Comparison of ENCODE assay signal across 12 cellular contexts in genomic region chr16:2770057-2770780, GRCh38. TPM values are rescaled to one million over a fixed set of nuclear protein-coding genes. Genes with fewer than 3 reads are reported as not detected.
DNase-seq lines count a peak whose midpoint lies in the region; ATAC-seq and TF ChIP-seq lines count a peak whose summit lies in the region.
"Had no signal": no experiment of that assay in that cellular context is flagged by ENCODE, and none has a peak within 500 bp of the region (broad histone marks: within the 10 kb centered on the region; RNA-seq: fewer than 3 reads in every experiment).

No MANE protein-coding gene starts in this region.

- CTCF ChIA-PET in OCI-LY7 (lab: Charles Lee; ENCODE audit: unreplicated experiment), result no interaction called here

- no peaks in the 10 kb centered on the region for H3K9me3 Mint-ChIP-seq in stimulated activated effector memory CD8-positive, alpha-beta T cell treated with anti-CD3 and anti-CD28 coated beads, Interleukin-12 subunit alpha, Interleukin-12 subunit beta, amount 100 ng/mL, for 72 hours

- no peak overlapping the region for H3K4me3 Mint-ChIP-seq in stimulated activated effector memory CD8-positive, alpha-beta T cell treated with anti-CD3 and anti-CD28 coated beads, Interleukin-12 subunit alpha, Interleukin-12 subunit beta, amount 100 ng/mL, for 72 hours

- H3K4me3 ChIP-seq in OCI-LY7 (ENCODE audit: low read depth, low read length, poor library complexity, severe bottlenecking) (no peak overlapping the region), esophagus (ENCODE audit: low read depth in 1 of 2, low read length in 2 of 2) (no peak overlapping the region)

- H3K27ac Mint-ChIP-seq in stimulated activated effector memory CD8-positive, alpha-beta T cell treated with anti-CD3 and anti-CD28 coated beads, Interleukin-12 subunit alpha, Interleukin-12 subunit beta, amount 100 ng/mL, for 72 hours, result peak overlapping the region; percentile 92

- BruUV-seq in OCI-LY7 (replicated peaks; lab: Mats Ljungman, UMichigan), result no TSS peak

- peak; percentile 55 for DNase-seq in DMS53 (lab: John Stamatoyannopoulos, UW)
- no peak for DNase-seq in DMS53 treated with DMSO at 0.1 percent for 48 hours (lab: John Stamatoyannopoulos, UW; ENCODE audit: unreplicated experiment)
- DNase-seq in OCI-LY7 (ENCODE audit: low spot score), result no peak
- DNase-seq in stimulated activated effector memory CD8-positive, alpha-beta T cell treated with anti-CD3 and anti-CD28 coated beads, Interleukin-12 subunit alpha, Interleukin-12 subunit beta, amount 100 ng/mL, for 72 hours (ENCODE audit: low spot score in 2 of 2), result no peak
- no peak for DNase-seq in hippocampal formation (lab: John Stamatoyannopoulos, UW)
- DNase-seq in NCI-H2081 treated with DMSO at 0.1 percent for 48 hours (lab: John Stamatoyannopoulos, UW), result no peak
- DNase-seq: central memory CD4-positive, alpha-beta T cell had no signal

- H3K36me3 ChIP-seq in OCI-LY7 (ENCODE audit: insufficient read depth, low read length) (peaks cover 98% of the 10 kb centered on the region), esophagus (ENCODE audit: control insufficient read depth in 2 of 2, insufficient read depth in 2 of 2, low read length in 1 of 2) (peaks cover 34 to 83% of the 10 kb centered on the region in 2 donors)

- peaks cover 6% of the 10 kb centered on the region; the same call in 1 of the 2 replicates for H3K79me2 ChIP-seq in OCI-LY7 (ENCODE audit: insufficient read depth, low read depth, low read length)

- H3K9me3 ChIP-seq in OCI-LY7 (ENCODE audit: low read length) (no peaks in the 10 kb centered on the region), esophagus (ENCODE audit: control insufficient read depth in 2 of 2, insufficient read depth in 1 of 2, low read depth in 1 of 2, low read length in 1 of 2) (no peaks in the 10 kb centered on the region)

- WGBS in esophagus, 2 donors, result 77 to 80% methylated on average over 29 to 31 of the region's 31 CpGs

- H3K4me2 ChIP-seq in OCI-LY7 (ENCODE audit: low read length), result no peak overlapping the region

- no peaks in the 10 kb centered on the region for H3K9me2 ChIP-seq in OCI-LY7 (ENCODE audit: insufficient read depth, low read length)

- H2AFZ ChIP-seq in OCI-LY7 (ENCODE audit: low read length), result no peak overlapping the region

- POLR2A ChIA-PET in OCI-LY7 (lab: Charles Lee), result no interaction called here

- no peaks in the 10 kb centered on the region; the same call in 1 of the 2 replicates for H4K20me1 ChIP-seq in OCI-LY7 (ENCODE audit: insufficient read depth, low read length)

- H3K27ac ChIP-seq in OCI-LY7 (ENCODE audit: low read depth, low read length, poor library complexity, severe bottlenecking) (no peak overlapping the region), esophagus (ENCODE audit: low read depth in 2 of 2, low read length in 1 of 2) (peak overlapping the region; percentile 70 to 85)

- H3K4me1 Mint-ChIP-seq in stimulated activated effector memory CD8-positive, alpha-beta T cell treated with anti-CD3 and anti-CD28 coated beads, Interleukin-12 subunit alpha, Interleukin-12 subunit beta, amount 100 ng/mL, for 72 hours, result peaks cover 51% of the 10 kb centered on the region

- TF ChIP-seq CTCF in OCI-LY7 (conservative IDR thresholded peaks at IDR 0.05; ENCODE audit: low read length), result peak; percentile 54

- peaks cover 97% of the 10 kb centered on the region for H3K36me3 Mint-ChIP-seq in stimulated activated effector memory CD8-positive, alpha-beta T cell treated with anti-CD3 and anti-CD28 coated beads, Interleukin-12 subunit alpha, Interleukin-12 subunit beta, amount 100 ng/mL, for 72 hours

- H3K4me1 ChIP-seq in OCI-LY7 (ENCODE audit: insufficient read depth, low read length, poor library complexity, severe bottlenecking) (peaks cover 1% of the 10 kb centered on the region), esophagus (ENCODE audit: control insufficient read depth in 2 of 2, insufficient read depth in 2 of 2, low read length in 1 of 2) (peaks cover 7 to 28% of the 10 kb centered on the region in 2 donors)

- no peaks in the 10 kb centered on the region for H3K27me3 ChIP-seq in esophagus (ENCODE audit: control insufficient read depth in 1 of 2, insufficient read depth in 2 of 2, low read length in 2 of 2)

- peak; percentile 27 for ATAC-seq in stimulated activated effector memory CD8-positive, alpha-beta T cell treated with anti-CD3 and anti-CD28 coated beads, Interleukin-12 subunit alpha, Interleukin-12 subunit beta, amount 100 ng/mL, for 72 hours
- no peak for ATAC-seq in GM21576 (IDR thresholded peaks at IDR 0.05; ENCODE audit: unreplicated experiment)

- intact Hi-C loops in OCI-LY7 (cut with micrococcal nuclease; ENCODE audit: unreplicated experiment), result no loop called here

RNA-seq across cellular contexts. Expression of gene ELOB, which starts 6.9 kb away (rescaled TPM):
- total RNA-seq in OCI-LY7 (2014; rRNA removed; shearing (Covaris generic)), result 282 and 285 TPM in 2 replicates
- total RNA-seq in OCI-LY7 (2022), result 204 and 209 TPM in 2 replicates
- 100 to 1,000 TPM; 361 to 887 TPM for polyA plus RNA-seq in esophagus

RNA-seq across cellular contexts. Expression of gene PRSS33, which starts 17.1 kb away (rescaled TPM):
- not detected in 2 replicates for total RNA-seq in OCI-LY7 (2014; rRNA removed; shearing (Covaris generic))
- total RNA-seq in OCI-LY7 (2022), result not detected in 2 replicates
- polyA plus RNA-seq in esophagus, result not detected
- total RNA-seq: liver; M059J; T-helper 2 cell treated with Interferon-gamma antibody and Interleukin-4, amounts not matched to agents 100 ng/mL and 5 ng/mL, for 36 hours had no signal
- polyA plus RNA-seq: liver had no signal

RNA-seq across cellular contexts. Expression of gene SRRM2, which starts 17.8 kb away (rescaled TPM):
- 206 and 208 TPM in 2 replicates for total RNA-seq in OCI-LY7 (2014; rRNA removed; shearing (Covaris generic))
- 819 and 825 TPM in 2 replicates for total RNA-seq in OCI-LY7 (2022)
- polyA plus RNA-seq in esophagus, result 100 to 1,000 TPM; 317 to 886 TPM

RNA-seq across cellular contexts. Expression of gene PRSS41, which starts 28.1 kb away (rescaled TPM):
- total RNA-seq in OCI-LY7 (2014; rRNA removed; shearing (Covaris generic)), result not detected in 2 replicates
- total RNA-seq in OCI-LY7 (2022), result not detected in 2 replicates
- polyA plus RNA-seq in esophagus, result not detected
- total RNA-seq: liver; M059J; T-helper 2 cell treated with Interferon-gamma antibody and Interleukin-4, amounts not matched to agents 100 ng/mL and 5 ng/mL, for 36 hours had no signal
- polyA plus RNA-seq: liver had no signal

RNA-seq across cellular contexts. Expression of gene PRSS21, which starts 46.8 kb away (rescaled TPM):
- total RNA-seq in OCI-LY7 (2014; rRNA removed; shearing (Covaris generic)), result 44.5 and 68.7 TPM in 2 replicates
- 69.6 and 75.1 TPM in 2 replicates for total RNA-seq in OCI-LY7 (2022)
- polyA plus RNA-seq in esophagus, result 1 to 10 TPM in 1 of 2 donors, under 1 TPM in 1; 0.86 to 1.8 TPM
- total RNA-seq: M059J had no signal
